ENCODE assay signal across 13 cellular contexts in genomic region chr3:14351617-14352001, GRCh38.
"Had no signal": no experiment of that assay in that cellular context is flagged by ENCODE, and none has a peak within 500 bp of the region (broad histone marks: within the 10 kb centered on the region; RNA-seq: fewer than 3 reads in every experiment).

No MANE protein-coding gene starts in this region.

- H3K79me2 ChIP-seq: parathyroid adenoma had no signal

- H3K27ac ChIP-seq: foreskin keratinocyte, lower lobe of right lung, neutrophil, parathyroid adenoma, upper lobe of right lung had no signal

- H3K4me3 ChIP-seq: lower lobe of right lung, upper lobe of right lung had no signal

- ATAC-seq: activated T-cell treated with anti-CD3 and anti-CD28 coated beads, Interleukin-2, amount 50 U/mL, for 72 hours; left lobe of liver; right cardiac atrium; upper lobe of right lung had no signal

- H2AFZ ChIP-seq: parathyroid adenoma had no signal

- H3K36me3 ChIP-seq: lower lobe of right lung, neutrophil, upper lobe of right lung had no signal

- H3K4me1 ChIP-seq: foreskin keratinocyte, lower lobe of right lung, parathyroid adenoma, upper lobe of right lung had no signal

- H3K9me3 ChIP-seq: lower lobe of right lung, neutrophil, upper lobe of right lung had no signal

- DNase-seq: activated effector memory CD4-positive, alpha-beta T cell treated with anti-CD3 and anti-CD28 coated beads, Interleukin-2, amount 50 U/mL, for 16 hours; foreskin keratinocyte; lower lobe of right lung; naive B cell; right cardiac atrium; stimulated activated CD4-positive, alpha-beta T cell treated with anti-CD3 and anti-CD28 coated beads, Interleukin-4, amount 100 ng/mL, for 24 hours; stimulated activated naive CD4-positive, alpha-beta T cell treated with Interleukin-2 at 50 U/mL for 16 hours; T-helper 9 cell; upper lobe of right lung had no signal

- H3K27me3 ChIP-seq: neutrophil, upper lobe of right lung had no signal

- H3K9ac ChIP-seq: parathyroid adenoma had no signal
